ENCODE assay signal across 9 cellular contexts in the genomic region with DNA sequence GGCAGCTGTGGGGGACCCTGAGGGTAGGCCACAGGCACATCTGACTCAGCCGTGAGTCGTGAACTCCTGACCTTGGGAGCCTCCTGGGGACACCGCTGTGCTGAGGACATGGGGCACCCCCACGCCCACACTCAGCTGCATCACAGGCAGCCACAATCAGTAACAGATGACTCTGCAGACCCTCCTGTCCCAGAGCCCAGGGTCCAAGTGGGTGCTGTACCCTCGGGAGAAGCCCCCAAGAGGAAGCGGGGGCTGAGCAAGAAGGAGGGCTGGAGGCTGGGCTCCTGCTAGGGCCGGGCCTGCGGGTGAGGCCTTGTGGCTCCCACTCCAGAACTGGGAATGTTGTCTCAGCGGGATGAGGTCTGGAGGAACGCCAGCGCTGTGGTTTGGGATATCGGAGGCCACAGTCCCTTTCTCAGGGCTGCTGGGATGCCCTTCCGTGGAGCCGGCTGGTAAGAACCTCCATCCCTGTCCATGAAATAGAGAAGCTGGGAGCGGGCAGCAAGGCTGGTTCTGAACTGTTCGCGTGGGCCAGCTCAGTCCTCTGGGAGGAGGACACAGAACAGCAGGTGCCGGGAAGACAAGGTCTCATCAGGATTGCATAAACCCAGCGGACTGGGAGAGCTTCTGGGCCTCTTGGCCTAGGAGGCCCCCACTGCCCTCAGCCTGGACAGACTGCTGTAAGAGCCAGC. TPM values are rescaled to one million over a fixed set of nuclear protein-coding genes. Genes with fewer than 3 reads are reported as not detected.
A peak's percentile ranks its signal among the peaks of the same experiment; 100 is the strongest.
DNase-seq lines count a peak whose midpoint lies in the region; ATAC-seq and TF ChIP-seq lines count a peak whose summit lies in the region.
"Had no signal": no experiment of that assay in that cellular context is flagged by ENCODE, and none has a peak within 500 bp of the region (broad histone marks: within the 10 kb centered on the region; RNA-seq: fewer than 3 reads in every experiment).

No MANE protein-coding gene starts in this region.

- ATAC-seq in HG02763 (IDR thresholded peaks at IDR 0.05; ENCODE audit: unreplicated experiment) (no peak), GM18867 (IDR thresholded peaks at IDR 0.05; ENCODE audit: unreplicated experiment) (no peak)

- no peak for TF ChIP-seq CTCF in WERI-Rb-1 (IDR thresholded peaks at IDR 0.05; ENCODE audit: low read depth, low read length)

- H3K27me3 Mint-ChIP-seq in activated CD4-positive, alpha-beta T cell treated with anti-CD3 and anti-CD28 coated beads, Interleukin-2, amount 10 ng/mL, durations not matched to agents 7 days and 5 days = peaks cover 20% of the 10 kb centered on the region

- no peak overlapping the region for H3K27ac Mint-ChIP-seq in activated CD4-positive, alpha-beta T cell treated with anti-CD3 and anti-CD28 coated beads, Interleukin-2, amount 10 ng/mL, durations not matched to agents 7 days and 5 days

- no peaks in the 10 kb centered on the region for H3K36me3 Mint-ChIP-seq in activated CD4-positive, alpha-beta T cell treated with anti-CD3 and anti-CD28 coated beads, Interleukin-2, amount 10 ng/mL, durations not matched to agents 7 days and 5 days (ENCODE audit: low read depth)

- H3K9me3 Mint-ChIP-seq in activated CD4-positive, alpha-beta T cell treated with anti-CD3 and anti-CD28 coated beads, Interleukin-2, amount 10 ng/mL, durations not matched to agents 7 days and 5 days = peaks cover 5% of the 10 kb centered on the region

- CTCF ChIA-PET in activated CD4-positive, alpha-beta T cell treated with anti-CD3 and anti-CD28 coated beads, Interleukin-2, amount 10 ng/mL, durations not matched to agents 7 days and 5 days (lab: Charles Lee) = interaction anchor here (1.1 kb wide), 1 partner anchor 69 kb away, joined by 3 read pairs; no protein-coding TSS in a partner anchor

- peak overlapping the region; percentile 92 for H3K27ac ChIP-seq in WERI-Rb-1

- no peaks in the 10 kb centered on the region for H3K4me1 Mint-ChIP-seq in activated CD4-positive, alpha-beta T cell treated with anti-CD3 and anti-CD28 coated beads, Interleukin-2, amount 10 ng/mL, durations not matched to agents 7 days and 5 days

- H3K36me3 ChIP-seq in WERI-Rb-1 = no peaks in the 10 kb centered on the region; the same call in 1 of the 2 replicates

- DNase-seq in activated CD4-positive, alpha-beta T cell treated with anti-CD3 and anti-CD28 coated beads for 48 hours = peak; percentile 78
- DNase-seq in activated CD4-positive, alpha-beta T cell treated with anti-CD3 and anti-CD28 coated beads, Interleukin-2, amount 10 ng/mL, durations not matched to agents 7 days and 5 days = no peak
- no peak for DNase-seq in WERI-Rb-1
- peak; percentile 53 for DNase-seq in kidney glomerular epithelial cell (lab: John Stamatoyannopoulos, UW)
- DNase-seq in stromal cell of bone marrow (ENCODE audit: low read depth) = peak; percentile 64
- no peak for DNase-seq in NCI-H2196 (lab: John Stamatoyannopoulos, UW; ENCODE audit: unreplicated experiment)
- DNase-seq: C1 segment of cervical spinal cord had no signal

- no peak overlapping the region for H3K4me3 ChIP-seq in WERI-Rb-1 (ENCODE audit: low read depth, low read length)

- no peak overlapping the region for H3K4me3 Mint-ChIP-seq in activated CD4-positive, alpha-beta T cell treated with anti-CD3 and anti-CD28 coated beads, Interleukin-2, amount 10 ng/mL, durations not matched to agents 7 days and 5 days

- POLR2A ChIA-PET in activated CD4-positive, alpha-beta T cell treated with anti-CD3 and anti-CD28 coated beads, Interleukin-2, amount 10 ng/mL, durations not matched to agents 7 days and 5 days (lab: Charles Lee) = no interaction called here

- H3K27me3 ChIP-seq in WERI-Rb-1 (ENCODE audit: insufficient read depth, low read depth, severe bottlenecking) = no peaks in the 10 kb centered on the region

- H3K9me3 ChIP-seq in WERI-Rb-1 (ENCODE audit: severe bottlenecking) = peaks cover 3% of the 10 kb centered on the region

RNA-seq across cellular contexts. Expression of a gene that starts 3.1 kb away (rescaled TPM):
- total RNA-seq in activated CD4-positive, alpha-beta T cell treated with anti-CD3 and anti-CD28 coated beads, Interleukin-2, amount 10 ng/mL, durations not matched to agents 7 days and 5 days = under 1 TPM; 0.64 to 0.67 TPM

RNA-seq across cellular contexts. Expression of a gene that starts 16.6 kb away (rescaled TPM):
- total RNA-seq in activated CD4-positive, alpha-beta T cell treated with anti-CD3 and anti-CD28 coated beads, Interleukin-2, amount 10 ng/mL, durations not matched to agents 7 days and 5 days = 1,000 to 10,000 TPM; 1,391 to 1,979 TPM

RNA-seq across cellular contexts. Expression of a gene that starts 36.8 kb away (rescaled TPM):
- 10 to 100 TPM; 19.1 to 22.5 TPM for total RNA-seq in activated CD4-positive, alpha-beta T cell treated with anti-CD3 and anti-CD28 coated beads, Interleukin-2, amount 10 ng/mL, durations not matched to agents 7 days and 5 days

RNA-seq across cellular contexts. Expression of a gene that starts 57.1 kb away (rescaled TPM):
- total RNA-seq in activated CD4-positive, alpha-beta T cell treated with anti-CD3 and anti-CD28 coated beads, Interleukin-2, amount 10 ng/mL, durations not matched to agents 7 days and 5 days = not detected

Comparison
In these comparisons a context has a peak if more than half of its experiments do, and no peak if none do; other contexts are left out.
1. DNase-seq: peak in activated CD4-positive, alpha-beta T cell treated with anti-CD3 and anti-CD28 coated beads for 48 hours (single experiment), kidney glomerular epithelial cell (single experiment) and stromal cell of bone marrow (single experiment); none in activated CD4-positive, alpha-beta T cell treated with anti-CD3 and anti-CD28 coated beads, Interleukin-2, amount 10 ng/mL, durations not matched to agents 7 days and 5 days (single experiment), WERI-Rb-1 (single experiment) and NCI-H2196 (single experiment).